Comparison of ENCODE assay signal across 15 cellular contexts in the genomic region with DNA sequence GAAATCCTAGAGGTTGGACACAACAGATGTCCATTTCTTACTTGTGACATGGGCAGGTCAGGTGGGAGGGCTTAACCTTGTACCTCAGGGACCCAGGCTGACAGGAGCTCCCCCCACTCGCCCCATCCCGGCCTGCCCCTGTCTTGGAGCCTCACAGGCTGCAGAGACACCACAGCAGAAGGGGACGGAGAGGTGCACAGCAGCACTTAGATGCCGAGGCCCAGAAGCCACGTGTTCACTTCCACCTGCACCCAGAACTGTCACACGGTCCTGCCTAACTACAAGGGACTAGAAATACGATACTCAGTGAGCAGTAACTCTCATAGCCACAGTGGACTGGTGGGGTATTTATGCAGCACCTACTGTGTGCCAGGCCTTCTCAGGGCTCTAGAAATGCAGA.
DNase-seq lines count a peak whose midpoint lies in the region; ATAC-seq and TF ChIP-seq lines count a peak whose summit lies in the region.
"Had no signal": no experiment of that assay in that cellular context is flagged by ENCODE, and none has a peak within 500 bp of the region (broad histone marks: within the 10 kb centered on the region; RNA-seq: fewer than 3 reads in every experiment).

No MANE protein-coding gene starts in this region.

- peaks cover 7% of the 10 kb centered on the region; the same call in 1 of the 2 replicates for H4K20me1 ChIP-seq in BLaER1

- no peaks in the 10 kb centered on the region for H3K27me3 ChIP-seq in BLaER1

- H3K36me3 ChIP-seq in BLaER1 = 0 out of 2 replicates have a peak, but pooled peaks cover under 1% of the 10 kb centered on the region

- TF ChIP-seq CTCF in HFFc6 (IDR thresholded peaks at IDR 0.05) (no peak), VCaP (conservative IDR thresholded peaks at IDR 0.05) (no peak)

- H3K4me1 ChIP-seq in BLaER1 = peaks cover 42% of the 10 kb centered on the region
- H3K4me1 ChIP-seq: parathyroid adenoma had no signal

- peaks cover 73% of the 10 kb centered on the region for H3K4me1 Mint-ChIP-seq in HFFc6 (ENCODE audit: low read depth)
- H3K4me1 Mint-ChIP-seq in naive B cell = peaks cover 61 to 71% (median 61%) of the 10 kb centered on the region in 3 donors
- H3K4me1 Mint-ChIP-seq in activated T-cell treated with anti-CD3 and anti-CD28 coated beads, Interleukin-2, amount 50 U/mL, for 72 hours (ENCODE audit: low read depth) = peaks cover 6% of the 10 kb centered on the region

- no peak overlapping the region for H3K4me3 ChIP-seq in BLaER1

- H3K9me3 Mint-ChIP-seq in HFFc6 (peaks cover 4% of the 10 kb centered on the region; the same call in 1 of the 2 replicates), naive B cell (no peaks in the 10 kb centered on the region)
- no peaks in the 10 kb centered on the region for H3K9me3 Mint-ChIP-seq in activated T-cell treated with anti-CD3 and anti-CD28 coated beads, Interleukin-2, amount 50 U/mL, for 72 hours

- DNase-seq in HFFc6 (no peak), naive B cell (no peak), NCI-H69 (lab: John Stamatoyannopoulos, UW) (no peak)
- DNase-seq in activated T-cell treated with anti-CD3 and anti-CD28 coated beads, Interleukin-2, amount 50 U/mL, for 72 hours = no peak
- DNase-seq: AML-193, cerebellar nuclear complex, DND-41, NCI-H1930 had no signal

- H3K27me3 Mint-ChIP-seq in HFFc6 (ENCODE audit: insufficient read depth) (no peaks in the 10 kb centered on the region; the same call in none of the 2 replicates), naive B cell (no peaks in the 10 kb centered on the region)
- H3K27me3 Mint-ChIP-seq in activated T-cell treated with anti-CD3 and anti-CD28 coated beads, Interleukin-2, amount 50 U/mL, for 72 hours (ENCODE audit: low read depth) = no peaks in the 10 kb centered on the region
- H3K27me3 Mint-ChIP-seq: activated naive CD8-positive, alpha-beta T cell had no signal

- no peak for TF ChIP-seq POLR2A in GM18505 (IDR thresholded peaks at IDR 0.05; ENCODE audit: borderline replicate concordance, extremely low read depth, insufficient read depth, insufficient read length)

- peaks cover 3% of the 10 kb centered on the region for H3K9me3 ChIP-seq in BLaER1

- H3K4me3 Mint-ChIP-seq in HFFc6 (peak overlapping the region; percentile 57; the same call in 1 of the 2 replicates), naive B cell (peak overlapping the region in 4 of 8 donors; percentile 30 to 77 (median 38))
- H3K4me3 Mint-ChIP-seq in activated T-cell treated with anti-CD3 and anti-CD28 coated beads, Interleukin-2, amount 50 U/mL, for 72 hours = no peak overlapping the region
- H3K4me3 Mint-ChIP-seq: activated naive CD8-positive, alpha-beta T cell; mesothelial cell of epicardium had no signal

- H3K4me2 ChIP-seq in BLaER1 = 0 out of 2 replicates have a peak overlapping the region, but pooled peaks have one; percentile 12

- H3K36me3 Mint-ChIP-seq in HFFc6 (ENCODE audit: low read depth) (peaks cover 9% of the 10 kb centered on the region), naive B cell (peaks cover 4 to 22% of the 10 kb centered on the region in 2 donors)
- no peaks in the 10 kb centered on the region for H3K36me3 Mint-ChIP-seq in activated T-cell treated with anti-CD3 and anti-CD28 coated beads, Interleukin-2, amount 50 U/mL, for 72 hours (ENCODE audit: insufficient read depth in 2 of 2)

- H3K27ac Mint-ChIP-seq in HFFc6 (peak overlapping the region; percentile 96), naive B cell (peak overlapping the region; percentile 68 to 100 (median 93))
- H3K27ac Mint-ChIP-seq in activated T-cell treated with anti-CD3 and anti-CD28 coated beads, Interleukin-2, amount 50 U/mL, for 72 hours = no peak overlapping the region

- no peak overlapping the region; the same call in 1 of the 2 replicates for H3K9ac ChIP-seq in BLaER1
- H3K9ac ChIP-seq: parathyroid adenoma had no signal

- peak overlapping the region; percentile 51; the same call in 1 of the 2 replicates for H3K27ac ChIP-seq in BLaER1
- H3K27ac ChIP-seq in VCaP = peak overlapping the region; percentile 19; the same call in 1 of the 2 replicates
- H3K27ac ChIP-seq: parathyroid adenoma had no signal

- ATAC-seq in naive B cell (ENCODE audit: low read depth in 2 of 2) = no peak
- no peak for ATAC-seq in GM18505 (IDR thresholded peaks at IDR 0.05; ENCODE audit: unreplicated experiment)
- no peak for ATAC-seq in GM19023 (IDR thresholded peaks at IDR 0.05; ENCODE audit: unreplicated experiment)
- no peak for ATAC-seq in activated T-cell treated with anti-CD3 and anti-CD28 coated beads, Interleukin-2, amount 50 U/mL, for 72 hours (replicated peaks in 1 of 2)
